Comparison of ENCODE assay signal across 11 cellular contexts in genomic region chr5:68456756-68457217, GRCh38.
DNase-seq lines count a peak whose midpoint lies in the region; ATAC-seq, FAIRE-seq and TF ChIP-seq lines count a peak whose summit lies in the region.
"Had no signal": no experiment of that assay in that cellular context is flagged by ENCODE, and none has a peak within 500 bp of the region (broad histone marks: within the 10 kb centered on the region; RNA-seq: fewer than 3 reads in every experiment).

No MANE protein-coding gene starts in this region.

- intact Hi-C loops in adrenal gland (cut with DNase I): no loop called here
- intact Hi-C loops in activated T-helper 1 cell treated with anti-CD3 and anti-CD28 coated beads, Interleukin-12 subunit alpha, Interleukin-12 subunit beta, Interleukin-2, Interleukin-4 antibody, amounts not matched to agents 30 ng/mL and 10 ng/mL and 1 ng/mL, durations not matched to agents 14 hours and 24 hours and 36 hours (cut with micrococcal nuclease): no loop called here

- peak; percentile 72 for FAIRE-seq in keratinocyte (lab: Jason Lieb, UNC)

- peak overlapping the region; percentile 16 to 22 for H3K27ac Mint-ChIP-seq in stimulated activated naive CD8-positive, alpha-beta T cell treated with anti-CD3 and anti-CD28 coated beads, Interleukin-15, amount 100 ng/mL, for 72 hours
- no peak overlapping the region for H3K27ac Mint-ChIP-seq in activated T-helper 1 cell treated with anti-CD3 and anti-CD28 coated beads, Interleukin-12 subunit alpha, Interleukin-12 subunit beta, Interleukin-2, Interleukin-4 antibody, amounts not matched to agents 30 ng/mL and 10 ng/mL and 1 ng/mL, durations not matched to agents 14 hours and 24 hours and 36 hours
- no peak overlapping the region for H3K27ac Mint-ChIP-seq in nephron progenitor cell

- H3K9ac ChIP-seq in keratinocyte (ENCODE audit: control insufficient read depth, extremely low read depth, insufficient read depth, low read length): no peak overlapping the region

- no peak for TF ChIP-seq POLR2A in adrenal gland (IDR thresholded peaks at IDR 0.05)

- WGBS in adrenal gland, 4 donors: 47 to 59% (median 52%) methylated on average over 4 of the region's 4 CpGs

- H3K27me3 ChIP-seq in adrenal gland (no peaks in the 10 kb centered on the region), keratinocyte (ENCODE audit: control insufficient read depth, extremely low read depth, insufficient read depth, low read length) (no peaks in the 10 kb centered on the region)
- H3K27me3 ChIP-seq: esophagus muscularis mucosa had no signal

- H3K9me3 ChIP-seq in adrenal gland (replicated peaks in 1 of 3) (no peaks in the 10 kb centered on the region), keratinocyte (ENCODE audit: control insufficient read depth, low read depth, low read length) (no peaks in the 10 kb centered on the region)
- H3K9me3 ChIP-seq: esophagus muscularis mucosa, HAP-1 had no signal

- DNase-seq in stimulated activated naive CD8-positive, alpha-beta T cell treated with anti-CD3 and anti-CD28 coated beads, Interleukin-15, amount 100 ng/mL, for 72 hours: no peak
- no peak for DNase-seq in stimulated activated naive CD8-positive, alpha-beta T cell treated with anti-CD3 and anti-CD28 coated beads, Interleukin-15, Interleukin-2, amounts not matched to agents 100 U/mL and 50 U/mL, for 24 hours
- DNase-seq in adrenal gland (peak in 4 of 7 donors; percentile 34 to 64 (median 51)), keratinocyte (ENCODE audit: low read depth, low spot score) (no peak), inferior parietal cortex (ENCODE audit: extremely low spot score) (no peak), nephron progenitor cell (no peak)
- DNase-seq in activated T-helper 1 cell treated with anti-CD3 and anti-CD28 coated beads, Interleukin-12 subunit alpha, Interleukin-12 subunit beta, Interleukin-2, Interleukin-4 antibody, amounts not matched to agents 30 ng/mL and 10 ng/mL and 1 ng/mL, durations not matched to agents 14 hours and 24 hours and 36 hours (ENCODE audit: low spot score): no peak
- DNase-seq: CD4-positive, CD25-positive, alpha-beta regulatory T cell had no signal

- no peak for ATAC-seq in stimulated activated naive CD8-positive, alpha-beta T cell treated with anti-CD3 and anti-CD28 coated beads, Interleukin-15, amount 100 ng/mL, for 72 hours
- ATAC-seq in stimulated activated naive CD8-positive, alpha-beta T cell treated with anti-CD3 and anti-CD28 coated beads, Interleukin-15, Interleukin-2, amounts not matched to agents 100 U/mL and 50 U/mL, for 24 hours: no peak
- no peak for ATAC-seq in HG03460 (IDR thresholded peaks at IDR 0.05; ENCODE audit: unreplicated experiment)

- H3K36me3 ChIP-seq in adrenal gland (replicated peaks in 1 of 2) (no peaks in the 10 kb centered on the region), keratinocyte (ENCODE audit: control insufficient read depth in 2 of 2, extremely low read depth in 1 of 2, insufficient read depth in 2 of 2, low read length in 2 of 2) (no peaks in the 10 kb centered on the region)
- H3K36me3 ChIP-seq: esophagus muscularis mucosa, HAP-1 had no signal

- no peaks in the 10 kb centered on the region for H3K9me3 Mint-ChIP-seq in stimulated activated naive CD8-positive, alpha-beta T cell treated with anti-CD3 and anti-CD28 coated beads, Interleukin-15, amount 100 ng/mL, for 72 hours
- H3K9me3 Mint-ChIP-seq in activated T-helper 1 cell treated with anti-CD3 and anti-CD28 coated beads, Interleukin-12 subunit alpha, Interleukin-12 subunit beta, Interleukin-2, Interleukin-4 antibody, amounts not matched to agents 30 ng/mL and 10 ng/mL and 1 ng/mL, durations not matched to agents 14 hours and 24 hours and 36 hours: no peaks in the 10 kb centered on the region
- peaks cover 16% of the 10 kb centered on the region for H3K9me3 Mint-ChIP-seq in nephron progenitor cell

- H3K4me1 Mint-ChIP-seq in stimulated activated naive CD8-positive, alpha-beta T cell treated with anti-CD3 and anti-CD28 coated beads, Interleukin-15, amount 100 ng/mL, for 72 hours: peaks cover 16% of the 10 kb centered on the region
- peaks cover 15% of the 10 kb centered on the region for H3K4me1 Mint-ChIP-seq in activated T-helper 1 cell treated with anti-CD3 and anti-CD28 coated beads, Interleukin-12 subunit alpha, Interleukin-12 subunit beta, Interleukin-2, Interleukin-4 antibody, amounts not matched to agents 30 ng/mL and 10 ng/mL and 1 ng/mL, durations not matched to agents 14 hours and 24 hours and 36 hours (ENCODE audit: low read depth)
- H3K4me1 Mint-ChIP-seq in nephron progenitor cell: peaks cover 44% of the 10 kb centered on the region

- dilution Hi-C loops in keratinocyte (cut with MboI; ENCODE audit: extremely low pct_ligation_motif_present, low sequenced_read_pairs): no loop called here

- no peak overlapping the region for H3K4me3 Mint-ChIP-seq in stimulated activated naive CD8-positive, alpha-beta T cell treated with anti-CD3 and anti-CD28 coated beads, Interleukin-15, amount 100 ng/mL, for 72 hours
- no peak overlapping the region for H3K4me3 Mint-ChIP-seq in activated T-helper 1 cell treated with anti-CD3 and anti-CD28 coated beads, Interleukin-12 subunit alpha, Interleukin-12 subunit beta, Interleukin-2, Interleukin-4 antibody, amounts not matched to agents 30 ng/mL and 10 ng/mL and 1 ng/mL, durations not matched to agents 14 hours and 24 hours and 36 hours
- H3K4me3 Mint-ChIP-seq in nephron progenitor cell: no peak overlapping the region
- H3K4me3 Mint-ChIP-seq: CD4-positive, CD25-positive, alpha-beta regulatory T cell had no signal

- peaks cover 11% of the 10 kb centered on the region for H3K27me3 Mint-ChIP-seq in stimulated activated naive CD8-positive, alpha-beta T cell treated with anti-CD3 and anti-CD28 coated beads, Interleukin-15, amount 100 ng/mL, for 72 hours
- H3K27me3 Mint-ChIP-seq in activated T-helper 1 cell treated with anti-CD3 and anti-CD28 coated beads, Interleukin-12 subunit alpha, Interleukin-12 subunit beta, Interleukin-2, Interleukin-4 antibody, amounts not matched to agents 30 ng/mL and 10 ng/mL and 1 ng/mL, durations not matched to agents 14 hours and 24 hours and 36 hours (ENCODE audit: insufficient read depth): peaks cover 13% of the 10 kb centered on the region
- H3K27me3 Mint-ChIP-seq in nephron progenitor cell (ENCODE audit: low read depth, poor library complexity): peaks cover 2% of the 10 kb centered on the region
- H3K27me3 Mint-ChIP-seq: CD4-positive, CD25-positive, alpha-beta regulatory T cell had no signal

- TF ChIP-seq CTCF in adrenal gland (IDR thresholded peaks at IDR 0.05) (no peak), keratinocyte (optimal IDR thresholded peaks at IDR 0.05 in 1 of 3, IDR thresholded peaks at IDR 0.05 in 1 of 3, conservative IDR thresholded peaks at IDR 0.05 in 1 of 3; ENCODE audit: extremely low read depth in 1 of 3, insufficient read depth in 2 of 3, low read length in 3 of 3) (no peak), nephron progenitor cell (IDR thresholded peaks at IDR 0.05) (no peak)

- H4K20me1 ChIP-seq in keratinocyte (ENCODE audit: control insufficient read depth, extremely low read depth, insufficient read depth, low read length): no peaks in the 10 kb centered on the region

- H3K27ac ChIP-seq in adrenal gland (no peak overlapping the region), keratinocyte (ENCODE audit: control insufficient read depth, insufficient read depth, low read length) (no peak overlapping the region)
- H3K27ac ChIP-seq: esophagus muscularis mucosa had no signal

- H3K4me1 ChIP-seq in adrenal gland (replicated peaks in 1 of 2) (peaks cover 11 to 13% of the 10 kb centered on the region in 2 donors), keratinocyte (ENCODE audit: control insufficient read depth, extremely low read depth, insufficient read depth, low read length) (peaks cover 6% of the 10 kb centered on the region)

- H3K36me3 Mint-ChIP-seq in activated T-helper 1 cell treated with anti-CD3 and anti-CD28 coated beads, Interleukin-12 subunit alpha, Interleukin-12 subunit beta, Interleukin-2, Interleukin-4 antibody, amounts not matched to agents 30 ng/mL and 10 ng/mL and 1 ng/mL, durations not matched to agents 14 hours and 24 hours and 36 hours (ENCODE audit: low read depth): no peaks in the 10 kb centered on the region
- H3K36me3 Mint-ChIP-seq in nephron progenitor cell (ENCODE audit: low read depth): peaks cover 6% of the 10 kb centered on the region
- H3K36me3 Mint-ChIP-seq: CD4-positive, CD25-positive, alpha-beta regulatory T cell had no signal

- no peak overlapping the region for H3K4me3 ChIP-seq in adrenal gland
- no peak overlapping the region for H3K4me3 ChIP-seq in keratinocyte (ENCODE audit: control insufficient read depth in 2 of 3, extremely low read depth in 1 of 3, insufficient read depth in 2 of 3, low read depth in 1 of 3, low read length in 3 of 3)
- H3K4me3 ChIP-seq: esophagus muscularis mucosa, HAP-1 had no signal

- H3K79me2 ChIP-seq in keratinocyte (ENCODE audit: control insufficient read depth, insufficient read depth, low read length): no peaks in the 10 kb centered on the region

- no peaks in the 10 kb centered on the region for H3K9me1 ChIP-seq in keratinocyte (ENCODE audit: control insufficient read depth, extremely low read depth, insufficient read depth, low read length)

- H2AFZ ChIP-seq in keratinocyte (ENCODE audit: control insufficient read depth, low read length): peak overlapping the region; percentile 45

- H3K4me2 ChIP-seq in keratinocyte (ENCODE audit: control insufficient read depth, extremely low read depth, insufficient read depth, low read depth, low read length): no peak overlapping the region

Comparison
In these comparisons a context has a peak if more than half of its experiments do, and no peak if none do; other contexts are left out.
1. DNase-seq: peak in adrenal gland (4 of 7); none in stimulated activated naive CD8-positive, alpha-beta T cell treated with anti-CD3 and anti-CD28 coated beads, Interleukin-15, amount 100 ng/mL, for 72 hours (0 of 2), stimulated activated naive CD8-positive, alpha-beta T cell treated with anti-CD3 and anti-CD28 coated beads, Interleukin-15, Interleukin-2, amounts not matched to agents 100 U/mL and 50 U/mL, for 24 hours (single experiment), keratinocyte (single experiment), activated T-helper 1 cell treated with anti-CD3 and anti-CD28 coated beads, Interleukin-12 subunit alpha, Interleukin-12 subunit beta, Interleukin-2, Interleukin-4 antibody, amounts not matched to agents 30 ng/mL and 10 ng/mL and 1 ng/mL, durations not matched to agents 14 hours and 24 hours and 36 hours (single experiment), inferior parietal cortex (single experiment) and nephron progenitor cell (single experiment).
2. H3K27ac Mint-ChIP-seq: peak in stimulated activated naive CD8-positive, alpha-beta T cell treated with anti-CD3 and anti-CD28 coated beads, Interleukin-15, amount 100 ng/mL, for 72 hours (2 of 2); none in activated T-helper 1 cell treated with anti-CD3 and anti-CD28 coated beads, Interleukin-12 subunit alpha, Interleukin-12 subunit beta, Interleukin-2, Interleukin-4 antibody, amounts not matched to agents 30 ng/mL and 10 ng/mL and 1 ng/mL, durations not matched to agents 14 hours and 24 hours and 36 hours (single experiment) and nephron progenitor cell (single experiment).